ENCODE assay signal across 1 cellular context in genomic region chr12:120234643-120235368, GRCh38.
TF ChIP-seq lines count a peak whose summit lies in the region.

No MANE protein-coding gene starts in this region.

TF ChIP-seq in HEK293, 187 proteins besides CTCF, POLR2A, EP300 and RAD21 (continued from another document and continues in another):
- TF ChIP-seq ZNF544 (tag by site-specific recombination; IDR thresholded peaks at IDR 0.05) (no peak), KLF9 (tag by site-specific recombination; IDR thresholded peaks at IDR 0.05; ENCODE audit: low read depth) (no peak), ZNF274 (IDR thresholded peaks at IDR 0.05; ENCODE audit: low read length) (no peak), ZNF274 (tag by site-specific recombination; IDR thresholded peaks at IDR 0.05; ENCODE audit: borderline replicate concordance) (no peak), PRDM10 (tag by site-specific recombination; IDR thresholded peaks at IDR 0.05) (peak; percentile 93), ZNF501 (tag by site-specific recombination; IDR thresholded peaks at IDR 0.05) (no peak), ZNF623 (tag by site-specific recombination; IDR thresholded peaks at IDR 0.05) (no peak), ZNF580 (tag by site-specific recombination; IDR thresholded peaks at IDR 0.05) (no peak), ZBTB7A (tag by site-specific recombination; IDR thresholded peaks at IDR 0.05; ENCODE audit: low read depth) (no peak), ZNF48 (tag by site-specific recombination; IDR thresholded peaks at IDR 0.05) (no peak), ZNF391 (tag by site-specific recombination; IDR thresholded peaks at IDR 0.05; ENCODE audit: borderline replicate concordance, low read depth) (no peak), ZNF133 (tag by site-specific recombination; IDR thresholded peaks at IDR 0.05) (no peak), ZNF629 (tag by site-specific recombination; IDR thresholded peaks at IDR 0.05) (peak; percentile 75), HOXC10 (CRISPR knock-in tag; IDR thresholded peaks at IDR 0.05) (no peak), ZNF529 (tag by site-specific recombination; IDR thresholded peaks at IDR 0.05; ENCODE audit: insufficient replicate concordance) (no peak), ZNF449 (tag by site-specific recombination; IDR thresholded peaks at IDR 0.05) (no peak), HOXD13 (CRISPR knock-in tag; IDR thresholded peaks at IDR 0.05; ENCODE audit: borderline replicate concordance) (no peak), ZNF157 (tag by site-specific recombination; IDR thresholded peaks at IDR 0.05) (no peak), ZNF560 (tag by site-specific recombination; IDR thresholded peaks at IDR 0.05; ENCODE audit: borderline replicate concordance) (no peak), KLF8 (tag by site-specific recombination; IDR thresholded peaks at IDR 0.05) (no peak), ZNF175 (tag by site-specific recombination; IDR thresholded peaks at IDR 0.05) (no peak), ZNF266 (tag by site-specific recombination; IDR thresholded peaks at IDR 0.05; ENCODE audit: low read depth) (no peak), ZNF394 (tag by site-specific recombination; IDR thresholded peaks at IDR 0.05; ENCODE audit: borderline replicate concordance) (no peak; the same call in 1 of the 2 replicates), ZNF488 (tag by site-specific recombination; IDR thresholded peaks at IDR 0.05) (no peak), TRIM28 (IDR thresholded peaks at IDR 0.05; ENCODE audit: borderline replicate concordance, low read length) (peak; percentile 33; the same call in 1 of the 2 replicates), ZNF10 (tag by site-specific recombination; IDR thresholded peaks at IDR 0.05) (no peak), ZNF704 (tag by site-specific recombination; IDR thresholded peaks at IDR 0.05) (no peak), ZNF664 (tag by site-specific recombination; IDR thresholded peaks at IDR 0.05) (no peak), GLI4 (tag by site-specific recombination; IDR thresholded peaks at IDR 0.05) (no peak), ZNF548 (tag by site-specific recombination; IDR thresholded peaks at IDR 0.05) (no peak), SP7 (tag by site-specific recombination; IDR thresholded peaks at IDR 0.05) (peak; percentile 53), ZNF146 (tag by site-specific recombination; IDR thresholded peaks at IDR 0.05) (no peak), HIC1 (tag by site-specific recombination; IDR thresholded peaks at IDR 0.05) (no peak), ZNF354C (tag by site-specific recombination; IDR thresholded peaks at IDR 0.05; ENCODE audit: borderline replicate concordance, low read depth) (no peak), ZBTB17 (tag by site-specific recombination; IDR thresholded peaks at IDR 0.05) (peak; percentile 88), PRDM4 (tag by site-specific recombination; IDR thresholded peaks at IDR 0.05) (no peak), ZNF121 (tag by site-specific recombination; IDR thresholded peaks at IDR 0.05) (no peak), ZBTB44 (tag by site-specific recombination; IDR thresholded peaks at IDR 0.05) (no peak), ZNF514 (tag by site-specific recombination; IDR thresholded peaks at IDR 0.05) (no peak), ZXDB (tag by site-specific recombination; IDR thresholded peaks at IDR 0.05) (peak; percentile 41; the same call in 1 of the 2 replicates), ZFP41 (tag by site-specific recombination; IDR thresholded peaks at IDR 0.05; ENCODE audit: borderline replicate concordance) (no peak), ZNF510 (tag by site-specific recombination; IDR thresholded peaks at IDR 0.05; ENCODE audit: insufficient replicate concordance) (no peak), ZNF138 (tag by site-specific recombination; IDR thresholded peaks at IDR 0.05; ENCODE audit: borderline replicate concordance) (no peak), ZFP69B (tag by site-specific recombination; IDR thresholded peaks at IDR 0.05) (no peak), ZSCAN16 (tag by site-specific recombination; IDR thresholded peaks at IDR 0.05) (no peak), BCL11B (tag by site-specific recombination; IDR thresholded peaks at IDR 0.05; ENCODE audit: low read depth) (no peak), ZFP3 (tag by site-specific recombination; IDR thresholded peaks at IDR 0.05; ENCODE audit: low read depth) (no peak), ATF2 (tag by site-specific recombination; IDR thresholded peaks at IDR 0.05; ENCODE audit: low read depth) (peak; percentile 74; the same call in 1 of the 2 replicates), SALL2 (tag by site-specific recombination; IDR thresholded peaks at IDR 0.05; ENCODE audit: borderline replicate concordance) (no peak), ZNF768 (tag by site-specific recombination; IDR thresholded peaks at IDR 0.05) (no peak), ZEB2 (tag by site-specific recombination; IDR thresholded peaks at IDR 0.05) (peak; percentile 71), KLF17 (tag by site-specific recombination; IDR thresholded peaks at IDR 0.05) (no peak), ZNF792 (tag by site-specific recombination; IDR thresholded peaks at IDR 0.05) (no peak), ZNF239 (tag by site-specific recombination; IDR thresholded peaks at IDR 0.05) (no peak), ZNF132 (tag by site-specific recombination; IDR thresholded peaks at IDR 0.05; ENCODE audit: borderline replicate concordance) (no peak), ZNF416 (tag by site-specific recombination; IDR thresholded peaks at IDR 0.05) (no peak), ZNF184 (tag by site-specific recombination; IDR thresholded peaks at IDR 0.05) (no peak)
